Comparison of ENCODE assay signal across 1 cellular context in the genomic region with DNA sequence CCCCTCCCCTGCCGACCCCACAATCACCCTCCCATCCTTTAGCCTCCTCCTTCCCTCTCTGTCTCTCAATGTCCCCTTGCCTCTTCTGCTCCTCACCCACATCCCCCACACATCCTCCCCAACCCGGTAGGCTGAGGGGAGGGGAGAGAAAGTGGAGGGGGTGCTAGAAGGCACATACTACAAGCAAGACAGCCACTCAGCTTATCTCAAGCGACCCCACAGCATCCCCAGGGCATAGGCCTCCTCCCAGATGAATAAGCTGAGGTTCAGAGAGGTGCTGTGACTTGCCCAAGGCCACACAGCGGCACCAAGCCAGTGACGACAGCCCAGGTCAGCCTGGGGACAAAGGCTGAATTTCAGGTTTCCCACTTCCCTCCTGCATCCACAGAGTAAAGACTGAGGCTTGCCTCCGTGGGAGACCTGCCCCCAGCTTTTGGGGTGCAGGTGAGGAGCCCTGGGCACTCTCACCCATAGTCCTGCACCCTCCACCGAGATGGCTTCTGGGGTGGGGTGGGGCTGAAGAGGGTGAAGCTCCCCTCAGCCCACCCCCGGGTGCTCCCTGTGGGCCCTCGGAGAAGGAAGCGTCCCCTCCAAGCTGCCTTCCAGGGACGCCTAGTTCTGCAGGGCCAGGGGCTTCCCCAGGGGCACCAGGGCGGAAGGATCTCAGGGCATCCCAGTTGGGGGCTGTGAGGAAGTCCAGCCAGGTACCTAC.
TF ChIP-seq lines count a peak whose summit lies in the region.

No MANE protein-coding gene starts in this region.

TF ChIP-seq in HEK293, 187 proteins besides CTCF, POLR2A, EP300 and RAD21:
- TF ChIP-seq, protein P1, sequence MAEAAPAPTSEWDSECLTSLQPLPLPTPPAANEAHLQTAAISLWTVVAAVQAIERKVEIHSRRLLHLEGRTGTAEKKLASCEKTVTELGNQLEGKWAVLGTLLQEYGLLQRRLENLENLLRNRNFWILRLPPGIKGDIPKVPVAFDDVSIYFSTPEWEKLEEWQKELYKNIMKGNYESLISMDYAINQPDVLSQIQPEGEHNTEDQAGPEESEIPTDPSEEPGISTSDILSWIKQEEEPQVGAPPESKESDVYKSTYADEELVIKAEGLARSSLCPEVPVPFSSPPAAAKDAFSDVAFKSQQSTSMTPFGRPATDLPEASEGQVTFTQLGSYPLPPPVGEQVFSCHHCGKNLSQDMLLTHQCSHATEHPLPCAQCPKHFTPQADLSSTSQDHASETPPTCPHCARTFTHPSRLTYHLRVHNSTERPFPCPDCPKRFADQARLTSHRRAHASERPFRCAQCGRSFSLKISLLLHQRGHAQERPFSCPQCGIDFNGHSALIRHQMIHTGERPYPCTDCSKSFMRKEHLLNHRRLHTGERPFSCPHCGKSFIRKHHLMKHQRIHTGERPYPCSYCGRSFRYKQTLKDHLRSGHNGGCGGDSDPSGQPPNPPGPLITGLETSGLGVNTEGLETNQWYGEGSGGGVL (tag by site-specific recombination; IDR thresholded peaks at IDR 0.05) = peak; percentile 50; the same call in 1 of the 2 replicates
- peak; percentile 66; the same call in 1 of the 2 replicates for TF ChIP-seq ZNF768 (tag by site-specific recombination; IDR thresholded peaks at IDR 0.05)
- peak; percentile 35; the same call in 1 of the 2 replicates for TF ChIP-seq EGR2 (tag by site-specific recombination; IDR thresholded peaks at IDR 0.05; ENCODE audit: low read depth)
- no peak for TF ChIP-seq ZSCAN16 (tag by site-specific recombination; IDR thresholded peaks at IDR 0.05)
